In genomic region chr11:133929401-133930052, GRCh38 we compare ENCODE assay signal across 1 cellular context.
TF ChIP-seq lines count a peak whose summit lies in the region.

No MANE protein-coding gene starts in this region.

TF ChIP-seq in WTC11, 78 proteins besides CTCF, POLR2A, EP300 and RAD21 (continued from another document):
- TF ChIP-seq USF2 (CRISPR knock-in tag; IDR thresholded peaks at IDR 0.05) = no peak
- TF ChIP-seq EMX1 (CRISPR knock-in tag; IDR thresholded peaks at IDR 0.05) = no peak
- TF ChIP-seq, protein P1, sequence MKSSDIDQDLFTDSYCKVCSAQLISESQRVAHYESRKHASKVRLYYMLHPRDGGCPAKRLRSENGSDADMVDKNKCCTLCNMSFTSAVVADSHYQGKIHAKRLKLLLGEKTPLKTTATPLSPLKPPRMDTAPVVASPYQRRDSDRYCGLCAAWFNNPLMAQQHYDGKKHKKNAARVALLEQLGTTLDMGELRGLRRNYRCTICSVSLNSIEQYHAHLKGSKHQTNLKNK (CRISPR knock-in tag; IDR thresholded peaks at IDR 0.05) = no peak
- TF ChIP-seq, protein P2, sequence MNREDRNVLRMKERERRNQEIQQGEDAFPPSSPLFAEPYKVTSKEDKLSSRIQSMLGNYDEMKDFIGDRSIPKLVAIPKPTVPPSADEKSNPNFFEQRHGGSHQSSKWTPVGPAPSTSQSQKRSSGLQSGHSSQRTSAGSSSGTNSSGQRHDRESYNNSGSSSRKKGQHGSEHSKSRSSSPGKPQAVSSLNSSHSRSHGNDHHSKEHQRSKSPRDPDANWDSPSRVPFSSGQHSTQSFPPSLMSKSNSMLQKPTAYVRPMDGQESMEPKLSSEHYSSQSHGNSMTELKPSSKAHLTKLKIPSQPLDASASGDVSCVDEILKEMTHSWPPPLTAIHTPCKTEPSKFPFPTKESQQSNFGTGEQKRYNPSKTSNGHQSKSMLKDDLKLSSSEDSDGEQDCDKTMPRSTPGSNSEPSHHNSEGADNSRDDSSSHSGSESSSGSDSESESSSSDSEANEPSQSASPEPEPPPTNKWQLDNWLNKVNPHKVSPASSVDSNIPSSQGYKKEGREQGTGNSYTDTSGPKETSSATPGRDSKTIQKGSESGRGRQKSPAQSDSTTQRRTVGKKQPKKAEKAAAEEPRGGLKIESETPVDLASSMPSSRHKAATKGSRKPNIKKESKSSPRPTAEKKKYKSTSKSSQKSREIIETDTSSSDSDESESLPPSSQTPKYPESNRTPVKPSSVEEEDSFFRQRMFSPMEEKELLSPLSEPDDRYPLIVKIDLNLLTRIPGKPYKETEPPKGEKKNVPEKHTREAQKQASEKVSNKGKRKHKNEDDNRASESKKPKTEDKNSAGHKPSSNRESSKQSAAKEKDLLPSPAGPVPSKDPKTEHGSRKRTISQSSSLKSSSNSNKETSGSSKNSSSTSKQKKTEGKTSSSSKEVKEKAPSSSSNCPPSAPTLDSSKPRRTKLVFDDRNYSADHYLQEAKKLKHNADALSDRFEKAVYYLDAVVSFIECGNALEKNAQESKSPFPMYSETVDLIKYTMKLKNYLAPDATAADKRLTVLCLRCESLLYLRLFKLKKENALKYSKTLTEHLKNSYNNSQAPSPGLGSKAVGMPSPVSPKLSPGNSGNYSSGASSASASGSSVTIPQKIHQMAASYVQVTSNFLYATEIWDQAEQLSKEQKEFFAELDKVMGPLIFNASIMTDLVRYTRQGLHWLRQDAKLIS (CRISPR knock-in tag; IDR thresholded peaks at IDR 0.05; ENCODE audit: borderline replicate concordance) = no peak
- TF ChIP-seq CREB1 (CRISPR knock-in tag; IDR thresholded peaks at IDR 0.05) = no peak
- no peak for TF ChIP-seq ZNF138 (CRISPR knock-in tag; conservative IDR thresholded peaks at IDR 0.05)
- TF ChIP-seq NFYB (CRISPR knock-in tag; conservative IDR thresholded peaks at IDR 0.05; ENCODE audit: low read depth) = no peak
- no peak for TF ChIP-seq SMAD4 (CRISPR knock-in tag; IDR thresholded peaks at IDR 0.05)
TF ChIP-seq in WTC11: peak in this region for 0.
